Comparison of ENCODE assay signal across 1 cellular context in the genomic region with DNA sequence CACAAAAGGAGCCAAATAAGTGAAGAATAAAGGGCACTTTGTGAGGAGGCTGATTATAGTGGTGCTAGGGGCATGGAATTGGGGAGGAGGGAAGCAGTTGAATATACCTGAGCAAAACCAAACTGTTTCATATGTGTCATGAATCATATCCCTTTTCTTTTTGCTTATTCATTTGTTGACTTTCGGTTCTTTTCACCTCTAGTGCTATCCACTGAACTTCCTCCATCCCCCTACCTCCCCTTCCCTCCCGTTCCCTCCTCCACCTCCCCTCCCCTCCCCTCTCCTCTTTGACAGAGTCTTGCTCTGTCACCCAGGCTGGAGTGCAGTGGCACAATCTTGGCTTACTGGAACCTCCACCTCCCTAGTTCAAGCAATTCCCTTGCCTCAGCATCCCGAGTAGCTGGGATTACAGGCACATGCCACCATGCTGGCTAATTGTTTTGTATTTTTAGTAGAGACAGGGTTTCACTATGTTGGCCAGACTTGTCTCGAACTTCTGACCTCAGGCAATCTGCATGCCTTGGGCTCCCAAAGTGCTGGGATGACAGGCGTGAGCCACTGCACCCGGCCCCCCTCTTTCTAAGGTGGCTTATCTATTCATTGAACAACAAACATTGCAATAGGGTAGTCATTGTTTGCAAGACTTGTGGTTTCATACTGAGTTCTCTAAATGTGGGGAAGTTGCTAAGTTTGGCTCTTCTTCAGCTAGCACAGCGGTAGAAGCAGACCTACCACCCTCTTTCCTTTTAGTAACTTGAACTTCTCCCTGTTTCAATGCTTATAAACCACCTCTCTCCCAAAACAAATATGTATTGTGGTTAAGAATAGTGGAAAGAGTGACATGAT.
A peak's percentile ranks its signal among the peaks of the same experiment; 100 is the strongest.
TF ChIP-seq lines count a peak whose summit lies in the region.

No MANE protein-coding gene starts in this region.

TF ChIP-seq in K562, 482 proteins besides CTCF, POLR2A, EP300 and RAD21 (continued from another document and continues in another):
- TF ChIP-seq, protein P1, sequence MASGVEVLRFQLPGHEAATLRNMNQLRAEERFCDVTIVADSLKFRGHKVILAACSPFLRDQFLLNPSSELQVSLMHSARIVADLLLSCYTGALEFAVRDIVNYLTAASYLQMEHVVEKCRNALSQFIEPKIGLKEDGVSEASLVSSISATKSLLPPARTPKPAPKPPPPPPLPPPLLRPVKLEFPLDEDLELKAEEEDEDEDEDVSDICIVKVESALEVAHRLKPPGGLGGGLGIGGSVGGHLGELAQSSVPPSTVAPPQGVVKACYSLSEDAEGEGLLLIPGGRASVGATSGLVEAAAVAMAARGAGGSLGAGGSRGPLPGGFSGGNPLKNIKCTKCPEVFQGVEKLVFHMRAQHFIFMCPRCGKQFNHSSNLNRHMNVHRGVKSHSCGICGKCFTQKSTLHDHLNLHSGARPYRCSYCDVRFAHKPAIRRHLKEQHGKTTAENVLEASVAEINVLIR (CRISPR knock-in tag; IDR thresholded peaks at IDR 0.05): no peak
- TF ChIP-seq NR2C1 (IDR thresholded peaks at IDR 0.05) (peak; percentile 47; the same call in 1 of the 2 replicates), NR2C1 (tag; IDR thresholded peaks at IDR 0.05) (0 out of 2 replicates have a peak, but pooled peaks have one; percentile 32), ZNF324 (CRISPR knock-in tag; IDR thresholded peaks at IDR 0.05) (no peak), NRF1 (conservative IDR thresholded peaks at IDR 0.05 in 1 of 2, IDR thresholded peaks at IDR 0.05 in 1 of 2) (peak; percentile 12 to 29; a peak in 1 of 4 replicates), NFIX (CRISPR knock-in tag; IDR thresholded peaks at IDR 0.05; ENCODE audit: low read depth) (no peak), ZZZ3 (IDR thresholded peaks at IDR 0.05) (no peak), PHB2 (IDR thresholded peaks at IDR 0.05; ENCODE audit: low read depth) (no peak), MYC (IDR thresholded peaks at IDR 0.05; ENCODE audit: low read depth, low read length) (0 out of 2 replicates have a peak, but pooled peaks have one; percentile 31), MYC (CRISPR knock-in tag; IDR thresholded peaks at IDR 0.05; ENCODE audit: borderline replicate concordance, low read depth) (no peak), NCOR1 (IDR thresholded peaks at IDR 0.05) (peak; percentile 81), ZEB2 (IDR thresholded peaks at IDR 0.05) (peak; percentile 40; the same call in 1 of the 2 replicates), GATAD2B (IDR thresholded peaks at IDR 0.05; ENCODE audit: borderline replicate concordance) (no peak; the same call in 1 of the 2 replicates), EGR1 (conservative IDR thresholded peaks at IDR 0.05) (no peak), FOXK1 (CRISPR knock-in tag; IDR thresholded peaks at IDR 0.05; ENCODE audit: borderline replicate concordance) (no peak), ZNF507 (tag; conservative IDR thresholded peaks at IDR 0.05) (no peak), RFX7 (CRISPR knock-in tag; IDR thresholded peaks at IDR 0.05) (no peak), ZNF133 (CRISPR knock-in tag; IDR thresholded peaks at IDR 0.05) (no peak), CAMTA2 (CRISPR knock-in tag; conservative IDR thresholded peaks at IDR 0.05) (no peak), MCM3 (IDR thresholded peaks at IDR 0.05) (no peak), PTBP1 (IDR thresholded peaks at IDR 0.05; ENCODE audit: low read depth, low read length) (no peak), TAF15 (IDR thresholded peaks at IDR 0.05; ENCODE audit: low read depth, low read length) (no peak), KHSRP (IDR thresholded peaks at IDR 0.05) (no peak)
- TF ChIP-seq, protein P2, sequence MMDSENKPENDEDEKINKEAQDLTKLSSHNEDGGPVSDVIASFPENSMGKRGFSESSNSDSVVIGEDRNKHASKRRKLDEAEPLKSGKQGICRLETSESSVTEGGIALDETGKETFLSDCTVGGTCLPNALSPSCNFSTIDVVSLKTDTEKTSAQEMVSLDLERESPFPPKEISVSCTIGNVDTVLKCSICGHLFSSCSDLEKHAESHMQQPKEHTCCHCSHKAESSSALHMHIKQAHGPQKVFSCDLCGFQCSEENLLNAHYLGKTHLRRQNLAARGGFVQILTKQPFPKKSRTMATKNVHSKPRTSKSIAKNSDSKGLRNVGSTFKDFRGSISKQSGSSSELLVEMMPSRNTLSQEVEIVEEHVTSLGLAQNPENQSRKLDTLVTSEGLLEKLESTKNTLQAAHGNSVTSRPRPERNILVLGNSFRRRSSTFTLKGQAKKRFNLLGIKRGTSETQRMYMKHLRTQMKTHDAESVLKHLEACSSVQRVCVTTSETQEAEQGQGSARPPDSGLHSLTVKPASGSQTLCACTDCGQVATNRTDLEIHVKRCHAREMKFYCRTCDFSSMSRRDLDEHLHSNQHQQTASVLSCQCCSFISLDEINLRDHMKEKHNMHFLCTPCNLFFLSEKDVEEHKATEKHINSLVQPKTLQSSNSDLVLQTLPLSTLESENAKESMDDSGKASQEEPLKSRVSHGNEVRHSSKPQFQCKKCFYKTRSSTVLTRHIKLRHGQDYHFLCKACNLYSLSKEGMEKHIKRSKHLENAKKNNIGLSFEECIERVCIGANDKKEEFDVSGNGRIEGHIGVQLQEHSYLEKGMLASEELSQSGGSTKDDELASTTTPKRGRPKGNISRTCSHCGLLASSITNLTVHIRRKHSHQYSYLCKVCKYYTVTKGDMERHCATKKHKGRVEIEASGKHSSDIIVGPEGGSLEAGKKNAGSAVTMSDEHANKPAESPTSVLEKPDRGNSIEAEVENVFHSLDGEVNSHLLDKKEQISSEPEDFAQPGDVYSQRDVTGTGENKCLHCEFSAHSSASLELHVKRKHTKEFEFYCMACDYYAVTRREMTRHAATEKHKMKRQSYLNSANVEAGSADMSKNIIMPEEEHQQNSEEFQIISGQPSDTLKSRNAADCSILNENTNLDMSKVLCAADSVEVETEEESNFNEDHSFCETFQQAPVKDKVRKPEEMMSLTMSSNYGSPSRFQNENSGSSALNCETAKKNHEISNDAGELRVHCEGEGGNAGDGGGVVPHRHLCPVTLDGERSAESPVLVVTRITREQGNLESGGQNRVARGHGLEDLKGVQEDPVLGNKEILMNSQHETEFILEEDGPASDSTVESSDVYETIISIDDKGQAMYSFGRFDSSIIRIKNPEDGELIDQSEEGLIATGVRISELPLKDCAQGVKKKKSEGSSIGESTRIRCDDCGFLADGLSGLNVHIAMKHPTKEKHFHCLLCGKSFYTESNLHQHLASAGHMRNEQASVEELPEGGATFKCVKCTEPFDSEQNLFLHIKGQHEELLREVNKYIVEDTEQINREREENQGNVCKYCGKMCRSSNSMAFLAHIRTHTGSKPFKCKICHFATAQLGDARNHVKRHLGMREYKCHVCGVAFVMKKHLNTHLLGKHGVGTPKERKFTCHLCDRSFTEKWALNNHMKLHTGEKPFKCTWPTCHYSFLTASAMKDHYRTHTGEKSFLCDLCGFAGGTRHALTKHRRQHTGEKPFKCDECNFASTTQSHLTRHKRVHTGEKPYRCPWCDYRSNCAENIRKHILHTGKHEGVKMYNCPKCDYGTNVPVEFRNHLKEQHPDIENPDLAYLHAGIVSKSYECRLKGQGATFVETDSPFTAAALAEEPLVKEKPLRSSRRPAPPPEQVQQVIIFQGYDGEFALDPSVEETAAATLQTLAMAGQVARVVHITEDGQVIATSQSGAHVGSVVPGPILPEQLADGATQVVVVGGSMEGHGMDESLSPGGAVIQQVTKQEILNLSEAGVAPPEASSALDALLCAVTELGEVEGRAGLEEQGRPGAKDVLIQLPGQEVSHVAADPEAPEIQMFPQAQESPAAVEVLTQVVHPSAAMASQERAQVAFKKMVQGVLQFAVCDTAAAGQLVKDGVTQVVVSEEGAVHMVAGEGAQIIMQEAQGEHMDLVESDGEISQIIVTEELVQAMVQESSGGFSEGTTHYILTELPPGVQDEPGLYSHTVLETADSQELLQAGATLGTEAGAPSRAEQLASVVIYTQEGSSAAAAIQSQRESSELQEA (IDR thresholded peaks at IDR 0.05; ENCODE audit: low read depth): no peak
- TF ChIP-seq, protein P3, sequence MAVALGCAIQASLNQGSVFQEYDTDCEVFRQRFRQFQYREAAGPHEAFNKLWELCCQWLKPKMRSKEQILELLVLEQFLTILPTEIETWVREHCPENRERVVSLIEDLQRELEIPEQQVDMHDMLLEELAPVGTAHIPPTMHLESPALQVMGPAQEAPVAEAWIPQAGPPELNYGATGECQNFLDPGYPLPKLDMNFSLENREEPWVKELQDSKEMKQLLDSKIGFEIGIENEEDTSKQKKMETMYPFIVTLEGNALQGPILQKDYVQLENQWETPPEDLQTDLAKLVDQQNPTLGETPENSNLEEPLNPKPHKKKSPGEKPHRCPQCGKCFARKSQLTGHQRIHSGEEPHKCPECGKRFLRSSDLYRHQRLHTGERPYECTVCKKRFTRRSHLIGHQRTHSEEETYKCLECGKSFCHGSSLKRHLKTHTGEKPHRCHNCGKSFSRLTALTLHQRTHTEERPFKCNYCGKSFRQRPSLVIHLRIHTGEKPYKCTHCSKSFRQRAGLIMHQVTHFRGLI (CRISPR knock-in tag; IDR thresholded peaks at IDR 0.05): 0 out of 2 replicates have a peak, but pooled peaks have one; percentile 17
- TF ChIP-seq, protein P4, sequence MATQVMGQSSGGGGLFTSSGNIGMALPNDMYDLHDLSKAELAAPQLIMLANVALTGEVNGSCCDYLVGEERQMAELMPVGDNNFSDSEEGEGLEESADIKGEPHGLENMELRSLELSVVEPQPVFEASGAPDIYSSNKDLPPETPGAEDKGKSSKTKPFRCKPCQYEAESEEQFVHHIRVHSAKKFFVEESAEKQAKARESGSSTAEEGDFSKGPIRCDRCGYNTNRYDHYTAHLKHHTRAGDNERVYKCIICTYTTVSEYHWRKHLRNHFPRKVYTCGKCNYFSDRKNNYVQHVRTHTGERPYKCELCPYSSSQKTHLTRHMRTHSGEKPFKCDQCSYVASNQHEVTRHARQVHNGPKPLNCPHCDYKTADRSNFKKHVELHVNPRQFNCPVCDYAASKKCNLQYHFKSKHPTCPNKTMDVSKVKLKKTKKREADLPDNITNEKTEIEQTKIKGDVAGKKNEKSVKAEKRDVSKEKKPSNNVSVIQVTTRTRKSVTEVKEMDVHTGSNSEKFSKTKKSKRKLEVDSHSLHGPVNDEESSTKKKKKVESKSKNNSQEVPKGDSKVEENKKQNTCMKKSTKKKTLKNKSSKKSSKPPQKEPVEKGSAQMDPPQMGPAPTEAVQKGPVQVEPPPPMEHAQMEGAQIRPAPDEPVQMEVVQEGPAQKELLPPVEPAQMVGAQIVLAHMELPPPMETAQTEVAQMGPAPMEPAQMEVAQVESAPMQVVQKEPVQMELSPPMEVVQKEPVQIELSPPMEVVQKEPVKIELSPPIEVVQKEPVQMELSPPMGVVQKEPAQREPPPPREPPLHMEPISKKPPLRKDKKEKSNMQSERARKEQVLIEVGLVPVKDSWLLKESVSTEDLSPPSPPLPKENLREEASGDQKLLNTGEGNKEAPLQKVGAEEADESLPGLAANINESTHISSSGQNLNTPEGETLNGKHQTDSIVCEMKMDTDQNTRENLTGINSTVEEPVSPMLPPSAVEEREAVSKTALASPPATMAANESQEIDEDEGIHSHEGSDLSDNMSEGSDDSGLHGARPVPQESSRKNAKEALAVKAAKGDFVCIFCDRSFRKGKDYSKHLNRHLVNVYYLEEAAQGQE (CRISPR knock-in tag; IDR thresholded peaks at IDR 0.05; ENCODE audit: low read depth): no peak
- TF ChIP-seq, protein P5, sequence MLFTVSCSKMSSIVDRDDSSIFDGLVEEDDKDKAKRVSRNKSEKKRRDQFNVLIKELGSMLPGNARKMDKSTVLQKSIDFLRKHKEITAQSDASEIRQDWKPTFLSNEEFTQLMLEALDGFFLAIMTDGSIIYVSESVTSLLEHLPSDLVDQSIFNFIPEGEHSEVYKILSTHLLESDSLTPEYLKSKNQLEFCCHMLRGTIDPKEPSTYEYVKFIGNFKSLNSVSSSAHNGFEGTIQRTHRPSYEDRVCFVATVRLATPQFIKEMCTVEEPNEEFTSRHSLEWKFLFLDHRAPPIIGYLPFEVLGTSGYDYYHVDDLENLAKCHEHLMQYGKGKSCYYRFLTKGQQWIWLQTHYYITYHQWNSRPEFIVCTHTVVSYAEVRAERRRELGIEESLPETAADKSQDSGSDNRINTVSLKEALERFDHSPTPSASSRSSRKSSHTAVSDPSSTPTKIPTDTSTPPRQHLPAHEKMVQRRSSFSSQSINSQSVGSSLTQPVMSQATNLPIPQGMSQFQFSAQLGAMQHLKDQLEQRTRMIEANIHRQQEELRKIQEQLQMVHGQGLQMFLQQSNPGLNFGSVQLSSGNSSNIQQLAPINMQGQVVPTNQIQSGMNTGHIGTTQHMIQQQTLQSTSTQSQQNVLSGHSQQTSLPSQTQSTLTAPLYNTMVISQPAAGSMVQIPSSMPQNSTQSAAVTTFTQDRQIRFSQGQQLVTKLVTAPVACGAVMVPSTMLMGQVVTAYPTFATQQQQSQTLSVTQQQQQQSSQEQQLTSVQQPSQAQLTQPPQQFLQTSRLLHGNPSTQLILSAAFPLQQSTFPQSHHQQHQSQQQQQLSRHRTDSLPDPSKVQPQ (CRISPR knock-in tag; IDR thresholded peaks at IDR 0.05; ENCODE audit: borderline replicate concordance): no peak
- TF ChIP-seq, protein P6, sequence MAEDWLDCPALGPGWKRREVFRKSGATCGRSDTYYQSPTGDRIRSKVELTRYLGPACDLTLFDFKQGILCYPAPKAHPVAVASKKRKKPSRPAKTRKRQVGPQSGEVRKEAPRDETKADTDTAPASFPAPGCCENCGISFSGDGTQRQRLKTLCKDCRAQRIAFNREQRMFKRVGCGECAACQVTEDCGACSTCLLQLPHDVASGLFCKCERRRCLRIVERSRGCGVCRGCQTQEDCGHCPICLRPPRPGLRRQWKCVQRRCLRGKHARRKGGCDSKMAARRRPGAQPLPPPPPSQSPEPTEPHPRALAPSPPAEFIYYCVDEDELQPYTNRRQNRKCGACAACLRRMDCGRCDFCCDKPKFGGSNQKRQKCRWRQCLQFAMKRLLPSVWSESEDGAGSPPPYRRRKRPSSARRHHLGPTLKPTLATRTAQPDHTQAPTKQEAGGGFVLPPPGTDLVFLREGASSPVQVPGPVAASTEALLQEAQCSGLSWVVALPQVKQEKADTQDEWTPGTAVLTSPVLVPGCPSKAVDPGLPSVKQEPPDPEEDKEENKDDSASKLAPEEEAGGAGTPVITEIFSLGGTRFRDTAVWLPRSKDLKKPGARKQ (CRISPR knock-in tag; IDR thresholded peaks at IDR 0.05): no peak
- TF ChIP-seq, protein P7, sequence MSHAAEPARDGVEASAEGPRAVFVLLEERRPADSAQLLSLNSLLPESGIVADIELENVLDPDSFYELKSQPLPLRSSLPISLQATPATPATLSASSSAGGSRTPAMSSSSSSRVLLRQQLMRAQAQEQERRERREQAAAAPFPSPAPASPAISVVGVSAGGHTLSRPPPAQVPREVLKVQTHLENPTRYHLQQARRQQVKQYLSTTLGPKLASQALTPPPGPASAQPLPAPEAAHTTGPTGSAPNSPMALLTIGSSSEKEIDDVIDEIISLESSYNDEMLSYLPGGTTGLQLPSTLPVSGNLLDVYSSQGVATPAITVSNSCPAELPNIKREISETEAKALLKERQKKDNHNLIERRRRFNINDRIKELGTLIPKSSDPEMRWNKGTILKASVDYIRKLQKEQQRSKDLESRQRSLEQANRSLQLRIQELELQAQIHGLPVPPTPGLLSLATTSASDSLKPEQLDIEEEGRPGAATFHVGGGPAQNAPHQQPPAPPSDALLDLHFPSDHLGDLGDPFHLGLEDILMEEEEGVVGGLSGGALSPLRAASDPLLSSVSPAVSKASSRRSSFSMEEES (CRISPR knock-in tag; IDR thresholded peaks at IDR 0.05): no peak
- TF ChIP-seq, protein P8, sequence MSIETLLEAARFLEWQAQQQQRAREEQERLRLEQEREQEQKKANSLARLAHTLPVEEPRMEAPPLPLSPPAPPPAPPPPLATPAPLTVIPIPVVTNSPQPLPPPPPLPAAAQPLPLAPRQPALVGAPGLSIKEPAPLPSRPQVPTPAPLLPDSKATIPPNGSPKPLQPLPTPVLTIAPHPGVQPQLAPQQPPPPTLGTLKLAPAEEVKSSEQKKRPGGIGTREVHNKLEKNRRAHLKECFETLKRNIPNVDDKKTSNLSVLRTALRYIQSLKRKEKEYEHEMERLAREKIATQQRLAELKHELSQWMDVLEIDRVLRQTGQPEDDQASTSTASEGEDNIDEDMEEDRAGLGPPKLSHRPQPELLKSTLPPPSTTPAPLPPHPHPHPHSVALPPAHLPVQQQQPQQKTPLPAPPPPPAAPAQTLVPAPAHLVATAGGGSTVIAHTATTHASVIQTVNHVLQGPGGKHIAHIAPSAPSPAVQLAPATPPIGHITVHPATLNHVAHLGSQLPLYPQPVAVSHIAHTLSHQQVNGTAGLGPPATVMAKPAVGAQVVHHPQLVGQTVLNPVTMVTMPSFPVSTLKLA (conservative IDR thresholded peaks at IDR 0.05): peak; percentile 37; a peak in 2 of 4 replicates
